In genomic region chr2:3519255-3520190, GRCh38 we compare ENCODE assay signal across 8 cellular contexts. TPM values are rescaled to one million over a fixed set of nuclear protein-coding genes. Genes with fewer than 3 reads are reported as not detected.
A peak's percentile ranks its signal among the peaks of the same experiment; 100 is the strongest.
DNase-seq lines count a peak whose midpoint lies in the region; ATAC-seq, FAIRE-seq and TF ChIP-seq lines count a peak whose summit lies in the region.

A gene with protein sequence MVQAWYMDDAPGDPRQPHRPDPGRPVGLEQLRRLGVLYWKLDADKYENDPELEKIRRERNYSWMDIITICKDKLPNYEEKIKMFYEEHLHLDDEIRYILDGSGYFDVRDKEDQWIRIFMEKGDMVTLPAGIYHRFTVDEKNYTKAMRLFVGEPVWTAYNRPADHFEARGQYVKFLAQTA (minus strand): TSS chr2:3519531. CDS start chr2:3519487, 44 bp downstream.

- peak within 1 kb of the TSS; percentile 94 for H3K4me3 ChIP-seq in GM06990 (replicated peaks; ENCODE audit: low read depth, low read length)
- peak within 1 kb of the TSS; percentile 75 for H3K4me3 ChIP-seq in LNCaP clone FGC (ENCODE audit: low read depth, low read length)
- H3K4me3 ChIP-seq in parathyroid adenoma (ENCODE audit: low read depth, low read length): peak within 1 kb of the TSS; percentile 92
- peak within 1 kb of the TSS; percentile 59 to 94 (median 88) for H3K4me3 ChIP-seq in tibial nerve

- DNase-seq in GM06990 (ENCODE audit: extremely low read depth, insufficient read length): peak; percentile 89
- DNase-seq in H54 (ENCODE audit: insufficient read length, low spot score): peak; percentile 76
- no peak for DNase-seq in LNCaP clone FGC (ENCODE audit: low read depth)
- DNase-seq in activated naive CD8-positive, alpha-beta T cell treated with anti-CD3 and anti-CD28 coated beads for 36 hours: peak; percentile 85
- peak; percentile 95 for DNase-seq in Right ventricle myocardium inferior (ENCODE audit: missing footprints)
- peak; percentile 68 to 78 for DNase-seq in tibial nerve (ENCODE audit: low spot score in 2 of 2)

- H3K79me2 ChIP-seq in parathyroid adenoma: peaks cover 6% of the 10 kb centered on the region

- H3K27me3 ChIP-seq in GM06990 (replicated peaks; ENCODE audit: control insufficient read depth, insufficient read depth, low read length) (no peaks in the 10 kb centered on the region), parathyroid adenoma (ENCODE audit: control insufficient read depth, insufficient read depth, low read length) (no peaks in the 10 kb centered on the region), tibial nerve (no peaks in the 10 kb centered on the region)

- TF ChIP-seq CTCF in GM06990 (IDR thresholded peaks at IDR 0.05; ENCODE audit: insufficient read depth, low read length, poor library complexity, severe bottlenecking) (no peak), LNCaP clone FGC (IDR thresholded peaks at IDR 0.05; ENCODE audit: control insufficient read depth, extremely low read depth, insufficient read depth) (no peak), parathyroid adenoma (IDR thresholded peaks at IDR 0.05) (no peak), tibial nerve (IDR thresholded peaks at IDR 0.05) (peak in 1 of 5 experiments; percentile 5)

- peaks cover 21% of the 10 kb centered on the region for H3K4me1 ChIP-seq in parathyroid adenoma
- peaks cover 0 to 45% (median 17%) of the 10 kb centered on the region in 4 donors for H3K4me1 ChIP-seq in tibial nerve

- H3K9me3 ChIP-seq in parathyroid adenoma (ENCODE audit: control insufficient read depth, low read length) (no peaks in the 10 kb centered on the region), tibial nerve (no peaks in the 10 kb centered on the region)

- peak within 1 kb of the TSS; percentile 95 for H3K27ac ChIP-seq in parathyroid adenoma
- peak within 1 kb of the TSS; percentile 97 to 99 (median 98) for H3K27ac ChIP-seq in tibial nerve

- H3K4me1 Mint-ChIP-seq in activated naive CD8-positive, alpha-beta T cell treated with anti-CD3 and anti-CD28 coated beads for 36 hours: peaks cover 32% of the 10 kb centered on the region

- peak; percentile 6 to 75 for TF ChIP-seq EP300 in tibial nerve (IDR thresholded peaks at IDR 0.05)

- no peaks in the 10 kb centered on the region for H3K27me3 Mint-ChIP-seq in activated naive CD8-positive, alpha-beta T cell treated with anti-CD3 and anti-CD28 coated beads for 36 hours

- peak within 1 kb of the TSS; percentile 62 for H3K27ac Mint-ChIP-seq in activated naive CD8-positive, alpha-beta T cell treated with anti-CD3 and anti-CD28 coated beads for 36 hours

- H3K4me3 Mint-ChIP-seq in activated naive CD8-positive, alpha-beta T cell treated with anti-CD3 and anti-CD28 coated beads for 36 hours: peak within 1 kb of the TSS; percentile 88

- peak within 1 kb of the TSS; percentile 84 for H3K9ac ChIP-seq in parathyroid adenoma

- intact Hi-C loops in Right ventricle myocardium inferior (cut with DNase I): loop anchor here (1.0 to 10.0 kb wide), 3 partner anchors 49 to 145 kb away; partner anchors contain the start of genes EIPR1, RPS7 and TRAPPC12

- TF ChIP-seq POLR2A in H54 (IDR thresholded peaks at IDR 0.05; ENCODE audit: low read depth, low read length): peak; percentile 85
- TF ChIP-seq POLR2A in tibial nerve (IDR thresholded peaks at IDR 0.05): peak; percentile 52 to 81

- ATAC-seq in SK-N-SH treated with all-trans-retinoic acid at 6 μM for 48 hours (peak; percentile 86), Right ventricle myocardium inferior (peak; percentile 83)

- H2AFZ ChIP-seq in parathyroid adenoma: peak within 1 kb of the TSS; percentile 96

- FAIRE-seq in H54 (lab: Jason Lieb, UNC): no peak

- peaks cover 30% of the 10 kb centered on the region for H3K36me3 Mint-ChIP-seq in activated naive CD8-positive, alpha-beta T cell treated with anti-CD3 and anti-CD28 coated beads for 36 hours

- peak within 1 kb of the TSS; percentile 98 for H3K4me2 ChIP-seq in parathyroid adenoma (ENCODE audit: low read length)

- H3K9me3 Mint-ChIP-seq in activated naive CD8-positive, alpha-beta T cell treated with anti-CD3 and anti-CD28 coated beads for 36 hours: peaks cover 3% of the 10 kb centered on the region

- WGBS in tibial nerve, 2 donors: 2% methylated on average over 56 to 66 of the region's 75 CpGs

- H3K36me3 ChIP-seq in GM06990 (ENCODE audit: control insufficient read depth, insufficient read depth, low read length): no peaks in the 10 kb centered on the region
- H3K36me3 ChIP-seq in parathyroid adenoma (ENCODE audit: control insufficient read depth, insufficient read depth, low read length): no peaks in the 10 kb centered on the region
- H3K36me3 ChIP-seq in tibial nerve: peaks cover 0 to 17% (median 0%) of the 10 kb centered on the region in 3 donors

TF ChIP-seq in SK-N-SH treated with all-trans-retinoic acid at 6 μM for 48 hours, 23 proteins besides CTCF, POLR2A, EP300 and RAD21:
- TF ChIP-seq ZFP3 (CRISPR knock-in tag; IDR thresholded peaks at IDR 0.05) (0 out of 2 replicates have a peak, but pooled peaks have one; percentile 41), ZNF8 (CRISPR knock-in tag; IDR thresholded peaks at IDR 0.05) (no peak)
TF ChIP-seq in SK-N-SH treated with all-trans-retinoic acid at 6 μM for 48 hours: peak in this region for 1.

RNA-seq across cellular contexts. Expression of the gene that starts here (rescaled TPM):
- 10 to 100 TPM; 22.8 to 23.7 TPM for total RNA-seq in activated naive CD8-positive, alpha-beta T cell treated with anti-CD3 and anti-CD28 coated beads for 36 hours
- total RNA-seq in Right ventricle myocardium inferior: 160 TPM
- 100 to 1,000 TPM in 3 of 4 donors, 10 to 100 TPM in 1; 51.9 to 112 (median 106) TPM for total RNA-seq in tibial nerve
